Comparison of ENCODE assay signal across 21 cellular contexts in the genomic region with DNA sequence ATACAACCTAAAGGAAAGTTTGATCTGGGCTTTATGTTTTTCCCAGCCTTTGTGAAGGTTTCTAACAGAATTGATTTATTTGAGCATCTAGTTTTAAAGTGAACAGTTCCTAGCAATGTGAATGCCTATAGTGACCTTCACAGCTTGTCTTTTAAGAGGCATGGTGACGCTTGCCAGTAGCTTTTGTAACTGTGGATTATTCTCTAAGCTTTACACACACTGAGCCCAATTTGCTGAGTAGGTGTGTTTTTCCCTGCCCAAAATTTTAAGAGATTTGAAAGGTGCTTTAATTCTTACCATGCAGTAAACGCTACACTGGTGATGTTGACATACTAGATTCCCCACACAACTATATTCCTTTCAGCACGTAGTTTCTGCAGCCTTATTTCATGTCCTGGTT.
"Had no signal": no experiment of that assay in that cellular context is flagged by ENCODE, and none has a peak within 500 bp of the region (broad histone marks: within the 10 kb centered on the region; RNA-seq: fewer than 3 reads in every experiment).

No MANE protein-coding gene starts in this region.

- H3K4me3 ChIP-seq: esophagus muscularis mucosa, gastrocnemius medialis, left lung, lower lobe of right lung, prostate gland, stomach, thoracic aorta, transverse colon had no signal

- FAIRE-seq: endometrium, keratinocyte had no signal

- H3K27ac ChIP-seq: esophagus muscularis mucosa, gastrocnemius medialis, left lung, lower lobe of right lung, parathyroid adenoma, prostate gland, stomach, thoracic aorta, transverse colon had no signal

- H3K9me3 Mint-ChIP-seq: memory B cell, naive B cell, nephron had no signal

- H3K27ac Mint-ChIP-seq: memory B cell, naive B cell had no signal

- H3K36me3 Mint-ChIP-seq: memory B cell, naive B cell had no signal

- H3K4me1 Mint-ChIP-seq: memory B cell, naive B cell had no signal

- H3K79me2 ChIP-seq: parathyroid adenoma had no signal

- DNase-seq: cortex of kidney; effector memory CD4-positive, alpha-beta T cell; gastrocnemius medialis; left lung; lower lobe of right lung; naive B cell; stimulated activated CD4-positive, alpha-beta T cell treated with anti-CD3 and anti-CD28 coated beads, Interleukin-2, amount 100 ng/mL, for 24 hours; stimulated activated CD4-positive, alpha-beta T cell treated with anti-CD3 and anti-CD28 coated beads, Interleukin-4, amount 100 ng/mL, for 4 hours; stimulated activated naive CD4-positive, alpha-beta T cell; stomach; substantia nigra; transverse colon had no signal

- H3K27me3 ChIP-seq: esophagus muscularis mucosa, gastrocnemius medialis, left lung, stomach, transverse colon had no signal

- H3K4me1 ChIP-seq: gastrocnemius medialis, left lung, lower lobe of right lung, parathyroid adenoma, prostate gland, stomach, transverse colon had no signal

- H3K4me3 Mint-ChIP-seq: memory B cell, naive B cell, nephron had no signal

- H3K36me3 ChIP-seq: esophagus muscularis mucosa, gastrocnemius medialis, left lung, lower lobe of right lung, prostate gland, stomach, thoracic aorta, transverse colon had no signal

- H3K9me3 ChIP-seq: esophagus muscularis mucosa, gastrocnemius medialis, left lung, lower lobe of right lung, prostate gland, stomach, thoracic aorta, transverse colon had no signal

- H3K27me3 Mint-ChIP-seq: naive B cell had no signal

- ATAC-seq: gastrocnemius medialis, left lung, lower lobe of right lung, sciatic nerve had no signal

- H2AFZ ChIP-seq: parathyroid adenoma had no signal

- H3K9ac ChIP-seq: parathyroid adenoma had no signal
